Comparison of ENCODE assay signal across 15 cellular contexts in the genomic region with DNA sequence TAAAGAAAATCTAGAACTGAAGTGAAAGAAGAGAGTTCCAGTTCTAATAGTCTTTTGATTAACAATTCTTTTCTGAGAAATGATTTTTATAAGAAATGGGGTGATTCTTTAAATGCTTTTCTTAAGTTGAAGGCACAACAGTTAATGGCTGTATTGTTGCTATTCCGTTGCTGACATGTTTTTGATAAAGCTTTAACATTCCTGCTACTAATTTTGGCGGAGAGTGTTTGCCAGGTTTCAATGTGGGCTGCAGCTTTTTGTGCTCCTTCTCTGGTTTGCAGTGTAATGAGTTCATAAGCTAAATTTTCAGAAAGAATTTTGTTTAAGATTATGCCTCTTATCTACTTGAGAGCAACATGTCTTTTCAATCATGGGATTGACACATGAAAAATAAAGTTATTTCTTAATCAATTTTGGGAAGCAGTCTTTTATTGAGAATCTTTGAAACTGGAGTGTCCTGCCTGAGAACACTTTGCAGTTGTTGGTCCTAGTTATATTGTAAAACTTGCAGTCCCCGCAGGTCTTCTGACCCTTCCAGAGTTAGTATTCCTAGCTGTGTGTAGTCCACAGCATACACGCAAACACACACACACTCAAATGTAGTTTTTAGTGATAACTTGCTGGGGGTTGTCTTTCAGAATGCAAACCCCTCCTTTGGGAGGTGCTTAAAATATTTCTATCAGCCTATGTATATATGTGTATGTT. TPM values are rescaled to one million over a fixed set of nuclear protein-coding genes. Genes with fewer than 3 reads are reported as not detected.
DNase-seq lines count a peak whose midpoint lies in the region; ATAC-seq and TF ChIP-seq lines count a peak whose summit lies in the region.
"Had no signal": no experiment of that assay in that cellular context is flagged by ENCODE, and none has a peak within 500 bp of the region (broad histone marks: within the 10 kb centered on the region; RNA-seq: fewer than 3 reads in every experiment).

No MANE protein-coding gene starts in this region.

- H3K9me3 Mint-ChIP-seq in CD4-positive, alpha-beta T cell = no peaks in the 10 kb centered on the region
- H3K9me3 Mint-ChIP-seq: HFFc6 had no signal

- H3K4me3 ChIP-seq in left ventricle myocardium inferior = no peak overlapping the region
- H3K4me3 ChIP-seq in neutrophil (ENCODE audit: low read depth in 1 of 2, low read length in 1 of 2) = no peak overlapping the region

- peaks cover 5% of the 10 kb centered on the region for H3K4me1 Mint-ChIP-seq in CD4-positive, alpha-beta T cell (ENCODE audit: low read depth)
- H3K4me1 Mint-ChIP-seq: B cell had no signal

- no peak for TF ChIP-seq CTCF in CD4-positive, alpha-beta T cell (IDR thresholded peaks at IDR 0.05)
- no peak for TF ChIP-seq CTCF in left ventricle myocardium inferior (IDR thresholded peaks at IDR 0.05; ENCODE audit: borderline replicate concordance)
- TF ChIP-seq CTCF in neutrophil (IDR thresholded peaks at IDR 0.05) = no peak

- H3K36me3 Mint-ChIP-seq in CD4-positive, alpha-beta T cell (ENCODE audit: low read depth) = peaks cover 68% of the 10 kb centered on the region

- H3K4me3 Mint-ChIP-seq in CD4-positive, alpha-beta T cell = no peak overlapping the region
- H3K4me3 Mint-ChIP-seq: B cell, HFFc6 had no signal

- no peak for ATAC-seq in CD4-positive, alpha-beta T cell (ENCODE audit: poor library complexity)

- intact Hi-C loops in CD4-positive, alpha-beta T cell (cut with DNase I, micrococcal nuclease) = loop anchor here in 1 of 2 experiments (1.0 to 10.0 kb wide), 3 partner anchors 94 to 178 kb away; no protein-coding TSS in a partner anchor
- intact Hi-C loops in left ventricle myocardium inferior (cut with micrococcal nuclease) = no loop called here

- no peak for DNase-seq in CD4-positive, alpha-beta T cell
- no peak for DNase-seq in left ventricle myocardium inferior
- no peak for DNase-seq in activated CD8-positive, alpha-beta memory T cell treated with anti-CD3 and anti-CD28 coated beads, Interleukin-2, amount 50 U/mL, for 48 hours
- no peak for DNase-seq in D341Med (ENCODE audit: low spot score)
- DNase-seq in stimulated activated naive CD4-positive, alpha-beta T cell treated with Interleukin-2 at 50 U/mL for 16 hours (lab: John Stamatoyannopoulos, UW) = no peak
- DNase-seq: DMS153; EL; GOT3; KBM-7; NCI-H1048; NK-92 treated with Interleukin-12 subunit alpha and Interleukin-12 subunit beta, amount 100 ng/mL, for 24 hours had no signal

- peak overlapping the region; percentile 50 for H3K27ac Mint-ChIP-seq in CD4-positive, alpha-beta T cell
- H3K27ac Mint-ChIP-seq: B cell, HFFc6 had no signal

- POLR2A ChIA-PET in CD4-positive, alpha-beta T cell (lab: Charles Lee) = interaction anchor here (1.1 to 1.4 kb wide), 2 partner anchors 118 to 141 kb away, joined by 3 to 5 read pairs; no protein-coding TSS in a partner anchor

- CTCF ChIA-PET in CD4-positive, alpha-beta T cell (lab: Charles Lee) = interaction anchor here (1.0 to 1.5 kb wide), 6 partner anchors 21 to 141 kb away, joined by 3 to 6 read pairs (median 3); partner anchors contain the start of gene SFR1

- H3K27me3 Mint-ChIP-seq in CD4-positive, alpha-beta T cell = no peaks in the 10 kb centered on the region
- H3K27me3 Mint-ChIP-seq: B cell had no signal

- H3K9me3 ChIP-seq in CD4-positive, alpha-beta T cell (ENCODE audit: control insufficient read depth, low read length) = no peaks in the 10 kb centered on the region
- H3K9me3 ChIP-seq in left ventricle myocardium inferior (replicated peaks) (no peaks in the 10 kb centered on the region), neutrophil (no peaks in the 10 kb centered on the region)

- no peaks in the 10 kb centered on the region for H3K27me3 ChIP-seq in CD4-positive, alpha-beta T cell (ENCODE audit: control insufficient read depth, insufficient read depth, low read length)
- H3K27me3 ChIP-seq in left ventricle myocardium inferior (ENCODE audit: low read depth) = no peaks in the 10 kb centered on the region
- no peaks in the 10 kb centered on the region for H3K27me3 ChIP-seq in neutrophil

- no peak overlapping the region for H3K27ac ChIP-seq in CD4-positive, alpha-beta T cell (ENCODE audit: low read depth, low read length)
- peak overlapping the region; percentile 35 for H3K27ac ChIP-seq in cingulate gyrus (ENCODE audit: low read depth, low read length)
- H3K27ac ChIP-seq in left ventricle myocardium inferior (replicated peaks) = peak overlapping the region; percentile 74
- H3K27ac ChIP-seq in neutrophil = peak overlapping the region; percentile 34

- H3K36me3 ChIP-seq in left ventricle myocardium inferior = peaks cover 37% of the 10 kb centered on the region
- H3K36me3 ChIP-seq in neutrophil = peaks cover 52% of the 10 kb centered on the region

- H3K4me1 ChIP-seq in left ventricle myocardium inferior (peaks cover 38% of the 10 kb centered on the region), neutrophil (ENCODE audit: control insufficient read depth in 1 of 2, insufficient read depth in 1 of 2, low read depth in 1 of 2, low read length in 1 of 2) (peaks cover 41 to 50% of the 10 kb centered on the region in 2 experiments)

RNA-seq across cellular contexts. Expression of gene COL17A1, which starts 56.7 kb away (rescaled TPM):
- total RNA-seq in CD4-positive, alpha-beta T cell = not detected
- not detected for total RNA-seq in left ventricle myocardium inferior
- total RNA-seq: B cell had no signal
